8 cellular contexts compared by ENCODE assay signal in the genomic region with DNA sequence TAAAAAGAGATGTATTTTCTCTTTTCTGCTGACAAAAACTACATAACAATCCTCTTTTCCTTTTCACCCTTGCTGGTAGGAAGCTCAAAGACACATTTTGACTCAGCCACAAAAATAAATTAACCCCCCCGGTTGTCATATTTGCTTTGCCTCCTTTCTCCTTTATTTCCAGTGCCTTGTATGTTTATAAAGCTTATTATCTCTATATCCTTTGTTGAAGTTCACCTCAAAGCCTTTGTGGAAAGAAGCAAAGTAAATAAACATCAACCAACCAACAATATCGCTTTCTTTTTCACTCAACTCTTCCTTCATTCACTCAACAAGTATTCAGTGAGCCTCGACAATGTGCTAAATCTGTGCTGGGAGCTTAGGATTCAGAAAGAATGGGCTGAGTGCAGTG.
"Had no signal": no experiment of that assay in that cellular context is flagged by ENCODE, and none has a peak within 500 bp of the region (broad histone marks: within the 10 kb centered on the region; RNA-seq: fewer than 3 reads in every experiment).

No MANE protein-coding gene starts in this region.

- H3K27ac Mint-ChIP-seq: GM23338 had no signal

- DNase-seq: H9, HCEC 1CT, KBM-7 had no signal

- H3K4me3 ChIP-seq: GM23338 had no signal

- H3K4me2 ChIP-seq: GM23338 had no signal

- FAIRE-seq: H1, H54, HTR-8/SVneo had no signal

- H3K4me3 Mint-ChIP-seq: GM23338, H9, IgD-negative memory B cell had no signal

- H3K4me1 Mint-ChIP-seq: GM23338 had no signal

- ATAC-seq: GM23338 had no signal

- H3K9me3 Mint-ChIP-seq: H9, IgD-negative memory B cell had no signal
